ENCODE assay signal across 9 cellular contexts in genomic region chr17:48002920-48003685, GRCh38. TPM values are rescaled to one million over a fixed set of nuclear protein-coding genes. Genes with fewer than 3 reads are reported as not detected.
DNase-seq lines count a peak whose midpoint lies in the region; ATAC-seq and TF ChIP-seq lines count a peak whose summit lies in the region.
"Had no signal": no experiment of that assay in that cellular context is flagged by ENCODE, and none has a peak within 500 bp of the region (broad histone marks: within the 10 kb centered on the region; RNA-seq: fewer than 3 reads in every experiment).

No MANE protein-coding gene starts in this region.

- H3K18ac ChIP-seq in neuronal stem cell (ENCODE audit: low read length): peak overlapping the region; percentile 98

- peaks cover 15% of the 10 kb centered on the region for H3K4me1 Mint-ChIP-seq in activated CD4-positive, alpha-beta T cell treated with anti-CD3 and anti-CD28 coated beads, Interleukin-2, amount 10 ng/mL, durations not matched to agents 24 days and 14 days

- no peak overlapping the region for H2BK15ac ChIP-seq in neuronal stem cell (ENCODE audit: low read length)

- H3F3A ChIP-seq in DOHH2 (ENCODE audit: control insufficient read depth, insufficient read depth): no peaks in the 10 kb centered on the region

- H2BK5ac ChIP-seq in neuronal stem cell (ENCODE audit: low read length): peak overlapping the region; percentile 69

- no peaks in the 10 kb centered on the region for H4K20me1 ChIP-seq in DOHH2 (ENCODE audit: control insufficient read depth, insufficient read depth, low read depth, low read length)

- peaks cover 15% of the 10 kb centered on the region for H3K4me1 ChIP-seq in DOHH2 (ENCODE audit: control insufficient read depth, low read length)
- peaks cover 36 to 54% of the 10 kb centered on the region in 2 donors for H3K4me1 ChIP-seq in neuronal stem cell (ENCODE audit: control insufficient read depth in 2 of 2, insufficient read depth in 1 of 2, low read depth in 1 of 2, low read length in 2 of 2)

- peaks cover 15% of the 10 kb centered on the region for H3K27me3 Mint-ChIP-seq in activated CD4-positive, alpha-beta T cell treated with anti-CD3 and anti-CD28 coated beads, Interleukin-2, amount 10 ng/mL, durations not matched to agents 24 days and 14 days

- WGBS in neuronal stem cell (ENCODE audit: extremely low coverage in 2 of 2, insufficient read length in 2 of 2, insufficient replicate concordance in 1 of 2), 2 donors: no CpG with 5 or more reads among the region's 16 CpGs

- peak overlapping the region; percentile 85 for H2BK12ac ChIP-seq in neuronal stem cell (ENCODE audit: low read length)

- no peaks in the 10 kb centered on the region for H3K9me2 ChIP-seq in DOHH2 (replicated peaks; ENCODE audit: control insufficient read depth, low read length)

- H3K4me2 ChIP-seq in DOHH2 (ENCODE audit: low read length) (peak overlapping the region; percentile 20; the same call in 1 of the 2 replicates), neuronal stem cell (ENCODE audit: insufficient read depth, low read length, poor library complexity, severe bottlenecking) (peak overlapping the region; percentile 43)

- H4K8ac ChIP-seq in neuronal stem cell (ENCODE audit: low read depth, low read length): no peak overlapping the region

- peak; percentile 89 for DNase-seq in NCI-H2171 (lab: John Stamatoyannopoulos, UW)
- peak in 43 of 61 donors; percentile 19 to 89 (median 59) for DNase-seq in caudate nucleus (lab: John Stamatoyannopoulos, UW)
- no peak for DNase-seq in neuronal stem cell (ENCODE audit: low spot score)
- no peak for DNase-seq in Ammon's horn (ENCODE audit: low spot score)
- DNase-seq in activated CD4-positive, alpha-beta T cell treated with anti-CD3 and anti-CD28 coated beads, Interleukin-2, amount 10 ng/mL, durations not matched to agents 24 days and 14 days: no peak
- no peak for DNase-seq in omental fat pad (ENCODE audit: low spot score)

- H3K4me3 ChIP-seq in DOHH2 (ENCODE audit: low read length): no peak overlapping the region
- H3K4me3 ChIP-seq in neuronal stem cell (ENCODE audit: low read length in 2 of 2): no peak overlapping the region

- no peaks in the 10 kb centered on the region for H3K36me3 Mint-ChIP-seq in activated CD4-positive, alpha-beta T cell treated with anti-CD3 and anti-CD28 coated beads, Interleukin-2, amount 10 ng/mL, durations not matched to agents 24 days and 14 days (ENCODE audit: low read depth)

- ATAC-seq in omental fat pad (ENCODE audit: low FRiP score) (no peak), HG03280 (IDR thresholded peaks at IDR 0.05; ENCODE audit: unreplicated experiment) (no peak)

- no peak overlapping the region for H2AFZ ChIP-seq in neuronal stem cell (ENCODE audit: low read length)

- TF ChIP-seq CTCF in DOHH2 (IDR thresholded peaks at IDR 0.05; ENCODE audit: low read depth, low read length, poor library complexity, severe bottlenecking): no peak
- no peak for TF ChIP-seq CTCF in omental fat pad (IDR thresholded peaks at IDR 0.05)

- no peaks in the 10 kb centered on the region for H3K9me3 ChIP-seq in DOHH2 (ENCODE audit: control insufficient read depth, insufficient read depth, low read length)
- H3K9me3 ChIP-seq in neuronal stem cell (replicated peaks in 1 of 2; ENCODE audit: control insufficient read depth in 2 of 2, insufficient read depth in 1 of 2, low read depth in 1 of 2, low read length in 2 of 2): no peaks in the 10 kb centered on the region

- peak overlapping the region; percentile 69 for H2BK120ac ChIP-seq in neuronal stem cell (ENCODE audit: low read depth, low read length)

- H3K27ac ChIP-seq in DOHH2 (ENCODE audit: low read depth, low read length) (no peak overlapping the region), caudate nucleus (ENCODE audit: low read depth, low read length) (peak overlapping the region; percentile 90), neuronal stem cell (replicated peaks; ENCODE audit: low read length) (peak overlapping the region; percentile 98)

- no peaks in the 10 kb centered on the region for H3K79me1 ChIP-seq in neuronal stem cell (ENCODE audit: low read depth, low read length)

- peak overlapping the region; percentile 81 for H4K91ac ChIP-seq in neuronal stem cell (ENCODE audit: low read depth, low read length, poor library complexity)

- H3K27me3 ChIP-seq in DOHH2 (ENCODE audit: control insufficient read depth, low read length) (peaks cover 39% of the 10 kb centered on the region), neuronal stem cell (ENCODE audit: control insufficient read depth in 3 of 3, insufficient read depth in 3 of 3, low read depth in 1 of 3, low read length in 3 of 3) (no peaks in the 10 kb centered on the region)

- no peaks in the 10 kb centered on the region for H3K79me2 ChIP-seq in DOHH2 (ENCODE audit: control insufficient read depth, low read length)

- H3K36me3 ChIP-seq in DOHH2 (ENCODE audit: control insufficient read depth, low read length) (no peaks in the 10 kb centered on the region), neuronal stem cell (replicated peaks in 1 of 2; ENCODE audit: control insufficient read depth in 2 of 2, insufficient read depth in 2 of 2, low read length in 2 of 2) (no peaks in the 10 kb centered on the region)

- H2AK5ac ChIP-seq in neuronal stem cell (ENCODE audit: low read depth, low read length): peak overlapping the region; percentile 49

- H3K9ac ChIP-seq in neuronal stem cell (ENCODE audit: low read depth, low read length, poor library complexity): peak overlapping the region; percentile 79

- no peak overlapping the region for H3K14ac ChIP-seq in neuronal stem cell (ENCODE audit: low read length)

- H3K4ac ChIP-seq in neuronal stem cell (ENCODE audit: low read length): peak overlapping the region; percentile 31

- no peak overlapping the region for H3K27ac Mint-ChIP-seq in activated CD4-positive, alpha-beta T cell treated with anti-CD3 and anti-CD28 coated beads, Interleukin-2, amount 10 ng/mL, durations not matched to agents 24 days and 14 days

- H3K9me3 Mint-ChIP-seq in activated CD4-positive, alpha-beta T cell treated with anti-CD3 and anti-CD28 coated beads, Interleukin-2, amount 10 ng/mL, durations not matched to agents 24 days and 14 days: no peaks in the 10 kb centered on the region
- H3K9me3 Mint-ChIP-seq: stimulated activated naive CD8-positive, alpha-beta T cell treated with anti-CD3 and anti-CD28 coated beads, Interleukin-15, Interleukin-2, amounts not matched to agents 100 ng/mL and 50 ng/mL, for 24 hours had no signal

- intact Hi-C loops in activated CD4-positive, alpha-beta T cell treated with anti-CD3 and anti-CD28 coated beads, Interleukin-2, amount 10 ng/mL, durations not matched to agents 24 days and 14 days (cut with micrococcal nuclease): no loop called here

- no peak overlapping the region for H3K23ac ChIP-seq in neuronal stem cell (ENCODE audit: low read depth, low read length, poor library complexity)

- H3K4me3 Mint-ChIP-seq in activated CD4-positive, alpha-beta T cell treated with anti-CD3 and anti-CD28 coated beads, Interleukin-2, amount 10 ng/mL, durations not matched to agents 24 days and 14 days: no peak overlapping the region
- H3K4me3 Mint-ChIP-seq: stimulated activated naive CD8-positive, alpha-beta T cell treated with anti-CD3 and anti-CD28 coated beads, Interleukin-15, Interleukin-2, amounts not matched to agents 100 ng/mL and 50 ng/mL, for 24 hours had no signal

RNA-seq across cellular contexts. Expression of gene CDK5RAP3, which starts 32.2 kb away (rescaled TPM):
- 193 TPM for polyA plus RNA-seq in neuronal stem cell (2013, experiment 1 of 2)
- 185 TPM for polyA plus RNA-seq in neuronal stem cell (2013, experiment 2 of 2)
- 192 and 202 TPM in 2 replicates for total RNA-seq in activated CD4-positive, alpha-beta T cell treated with anti-CD3 and anti-CD28 coated beads, Interleukin-2, amount 10 ng/mL, durations not matched to agents 24 days and 14 days
- 100 to 1,000 TPM in 2 of 4 donors, 10 to 100 TPM in 2; 72.4 to 156 (median 100) TPM for total RNA-seq in omental fat pad

RNA-seq across cellular contexts. Expression of gene COPZ2, which starts 34.5 kb away (rescaled TPM):
- 1.5 TPM for polyA plus RNA-seq in neuronal stem cell (2013, experiment 1 of 2)
- polyA plus RNA-seq in neuronal stem cell (2013, experiment 2 of 2): 2.3 TPM
- total RNA-seq in activated CD4-positive, alpha-beta T cell treated with anti-CD3 and anti-CD28 coated beads, Interleukin-2, amount 10 ng/mL, durations not matched to agents 24 days and 14 days: 4.4 and 4.5 TPM in 2 replicates
- 10 to 100 TPM; 43.8 to 61.8 (median 49.7) TPM for total RNA-seq in omental fat pad

RNA-seq across cellular contexts. Expression of gene NFE2L1, which starts 45.1 kb away (rescaled TPM):
- polyA plus RNA-seq in neuronal stem cell (2013, experiment 1 of 2): 69.4 TPM
- 72.5 TPM for polyA plus RNA-seq in neuronal stem cell (2013, experiment 2 of 2)
- total RNA-seq in activated CD4-positive, alpha-beta T cell treated with anti-CD3 and anti-CD28 coated beads, Interleukin-2, amount 10 ng/mL, durations not matched to agents 24 days and 14 days: 85.2 and 93.1 TPM in 2 replicates
- 100 to 1,000 TPM; 144 to 255 (median 168) TPM for total RNA-seq in omental fat pad

RNA-seq across cellular contexts. Expression of gene PRR15L, which starts 45.4 kb away (rescaled TPM):
- 0.04 TPM for polyA plus RNA-seq in neuronal stem cell (2013, experiment 1 of 2)
- not detected for polyA plus RNA-seq in neuronal stem cell (2013, experiment 2 of 2)
- not detected in 2 replicates for total RNA-seq in activated CD4-positive, alpha-beta T cell treated with anti-CD3 and anti-CD28 coated beads, Interleukin-2, amount 10 ng/mL, durations not matched to agents 24 days and 14 days
- 1 to 10 TPM in 2 of 4 donors, not detected in 2; 2.4 to 6.6 TPM for total RNA-seq in omental fat pad

Comparison
In these comparisons a context has a peak if more than half of its experiments do, and no peak if none do; other contexts are left out.
1. DNase-seq: peak in NCI-H2171 (single experiment) and caudate nucleus (43 of 61); none in neuronal stem cell (single experiment), Ammon's horn (single experiment), activated CD4-positive, alpha-beta T cell treated with anti-CD3 and anti-CD28 coated beads, Interleukin-2, amount 10 ng/mL, durations not matched to agents 24 days and 14 days (single experiment) and omental fat pad (single experiment).